17 cellular contexts compared by ENCODE assay signal in genomic region chr13:111929036-111929616, GRCh38.
DNase-seq lines count a peak whose midpoint lies in the region; ATAC-seq and TF ChIP-seq lines count a peak whose summit lies in the region.
"Had no signal": no experiment of that assay in that cellular context is flagged by ENCODE, and none has a peak within 500 bp of the region (broad histone marks: within the 10 kb centered on the region; RNA-seq: fewer than 3 reads in every experiment).

No MANE protein-coding gene starts in this region.

- TF ChIP-seq CTCF in CD14-positive monocyte (IDR thresholded peaks at IDR 0.05) = no peak
- TF ChIP-seq CTCF in coronary artery (IDR thresholded peaks at IDR 0.05) = no peak

- DNase-seq in CD14-positive monocyte (ENCODE audit: low spot score) (peak; percentile 7), DMS153 treated with DMSO at 0.1 percent for 48 hours (lab: John Stamatoyannopoulos, UW; ENCODE audit: unreplicated experiment) (peak; percentile 18), coronary artery (ENCODE audit: low spot score) (peak; percentile 66), sciatic nerve (ENCODE audit: low spot score) (peak; percentile 27), activated T-cell treated with anti-CD3 and anti-CD28 coated beads for 4 hours (no peak), NCI-H82 (lab: John Stamatoyannopoulos, UW) (no peak), MV-4-11 (lab: John Stamatoyannopoulos, UW) (no peak)
- DNase-seq: ACHN; AML-193; COR-L47; H7; NCI-H1930; NCI-H526; NK-92 treated with Interleukin-12 subunit alpha and Interleukin-12 subunit beta, amount 100 ng/mL, for 24 hours; OCI-M1; RPMI8226 had no signal

- H3K4me1 Mint-ChIP-seq in CD14-positive monocyte = no peaks in the 10 kb centered on the region

- ATAC-seq in sciatic nerve = no peak

- H3K4me3 Mint-ChIP-seq in CD14-positive monocyte = no peak overlapping the region

- peaks cover 3% of the 10 kb centered on the region in 3 donors for H3K27me3 Mint-ChIP-seq in CD14-positive monocyte (ENCODE audit: low read depth in 3 of 3)

- H3K4me3 ChIP-seq in coronary artery = no peak overlapping the region

- H3K9me3 Mint-ChIP-seq in CD14-positive monocyte = peaks cover 0 to 11% (median 3%) of the 10 kb centered on the region in 7 donors

- H3K27ac Mint-ChIP-seq in CD14-positive monocyte = no peak overlapping the region

- H3K36me3 Mint-ChIP-seq in CD14-positive monocyte = no peaks in the 10 kb centered on the region

- H3K27ac ChIP-seq in coronary artery = no peak overlapping the region
- H3K27ac ChIP-seq: HL-60 had no signal

- intact Hi-C loops in CD14-positive monocyte (cut with micrococcal nuclease) (no loop called here), sciatic nerve (cut with DNase I) (no loop called here)

Comparison
In these comparisons a context has a peak if more than half of its experiments do, and no peak if none do; other contexts are left out.
1. DNase-seq: peak in CD14-positive monocyte (single experiment), DMS153 treated with DMSO at 0.1 percent for 48 hours (single experiment), coronary artery (single experiment) and sciatic nerve (single experiment); none in activated T-cell treated with anti-CD3 and anti-CD28 coated beads for 4 hours (single experiment), NCI-H82 (single experiment) and MV-4-11 (single experiment).